In genomic region chr9:130642926-130643325, GRCh38 we compare ENCODE assay signal across 30 cellular contexts. TPM values are rescaled to one million over a fixed set of nuclear protein-coding genes. Genes with fewer than 3 reads are reported as not detected.
"Had no signal": no experiment of that assay in that cellular context is flagged by ENCODE, and none has a peak within 500 bp of the region (broad histone marks: within the 10 kb centered on the region; RNA-seq: fewer than 3 reads in every experiment).

No MANE protein-coding gene starts in this region.

- H3K27me3 ChIP-seq: pancreas, testis had no signal

- H3K4me1 ChIP-seq: gastrocnemius medialis, pancreas, prostate gland, spleen, testis, transverse colon had no signal

- H3K36me3 ChIP-seq: gastrocnemius medialis, transverse colon had no signal

- H3K27ac ChIP-seq: gastrocnemius medialis, pancreas, prostate gland, spleen, testis, transverse colon had no signal

- H3K4me3 ChIP-seq: gastrocnemius medialis, pancreas, prostate gland, spleen, testis, transverse colon had no signal

- DNase-seq: activated CD4-positive, alpha-beta T cell treated with anti-CD3 and anti-CD28 coated beads for 36 hours; activated CD4-positive, CD25-positive, alpha-beta regulatory T cell; activated CD8-positive, alpha-beta memory T cell treated with anti-CD3 and anti-CD28 coated beads, Interleukin-2, amount 10 ng/mL, durations not matched to agents 7 days and 5 days; activated CD8-positive, alpha-beta T cell treated with anti-CD3 and anti-CD28 coated beads, Interleukin-2, amount 10 ng/mL, durations not matched to agents 7 days and 5 days; activated naive CD4-positive, alpha-beta T cell; activated T-cell treated with anti-CD3 and anti-CD28 coated beads for 4 hours; activated T-cell treated with anti-CD3 and anti-CD28 coated beads, Interleukin-2, amount 50 U/mL, for 72 hours; dermis blood vessel endothelial cell; effector CD4-positive, alpha-beta T cell; gastrocnemius medialis; glutamatergic neuron; left cardiac atrium; midbrain; naive thymus-derived CD4-positive, alpha-beta T cell; nucleus accumbens; pancreas; retina; spleen; stimulated activated CD4-positive, alpha-beta T cell treated with anti-CD3 and anti-CD28 coated beads, Interleukin-2, amount 100 ng/mL, for 48 hours; stimulated activated naive CD4-positive, alpha-beta T cell treated with Interleukin-2 at 50 U/mL for 16 hours; T-helper 1 cell; testis; transverse colon had no signal

- FAIRE-seq: bronchial epithelial cell, colon, islet of Langerhans, pancreas, urothelium cell line had no signal

- H3K9me3 ChIP-seq: gastrocnemius medialis, pancreas, prostate gland, testis, transverse colon had no signal

- ATAC-seq: activated CD4-positive, alpha-beta T cell treated with anti-CD3 and anti-CD28 coated beads for 36 hours; activated CD8-positive, alpha-beta memory T cell treated with anti-CD3 and anti-CD28 coated beads, Interleukin-2, amount 10 ng/mL, durations not matched to agents 7 days and 5 days; activated CD8-positive, alpha-beta T cell treated with anti-CD3 and anti-CD28 coated beads, Interleukin-2, amount 10 ng/mL, durations not matched to agents 7 days and 5 days; activated naive CD4-positive, alpha-beta T cell treated with anti-CD3 and anti-CD28 coated beads, Interleukin-2, amount 50 U/mL, for 72 hours; activated T-cell treated with anti-CD3 and anti-CD28 coated beads, Interleukin-2, amount 50 U/mL, for 72 hours; gastrocnemius medialis; left cardiac atrium; naive thymus-derived CD4-positive, alpha-beta T cell; pancreas had no signal

RNA-seq across cellular contexts. Expression of gene PRDM12, which starts 21.5 kb away (rescaled TPM):
- total RNA-seq: activated CD8-positive, alpha-beta T cell treated with anti-CD3 and anti-CD28 coated beads, Interleukin-2, amount 10 ng/mL, durations not matched to agents 7 days and 5 days; activated naive CD4-positive, alpha-beta T cell treated with anti-CD3 and anti-CD28 coated beads, Interleukin-2, amount 50 U/mL, for 72 hours; activated T-cell treated with anti-CD3 and anti-CD28 coated beads, Interleukin-2, amount 50 U/mL, for 72 hours; bronchial epithelial cell; dermis blood vessel endothelial cell; epithelial cell of proximal tubule; gastrocnemius medialis; left cardiac atrium; naive thymus-derived CD4-positive, alpha-beta T cell; prostate gland; spleen; transverse colon had no signal
